2 cellular contexts compared by ENCODE assay signal in the genomic region with DNA sequence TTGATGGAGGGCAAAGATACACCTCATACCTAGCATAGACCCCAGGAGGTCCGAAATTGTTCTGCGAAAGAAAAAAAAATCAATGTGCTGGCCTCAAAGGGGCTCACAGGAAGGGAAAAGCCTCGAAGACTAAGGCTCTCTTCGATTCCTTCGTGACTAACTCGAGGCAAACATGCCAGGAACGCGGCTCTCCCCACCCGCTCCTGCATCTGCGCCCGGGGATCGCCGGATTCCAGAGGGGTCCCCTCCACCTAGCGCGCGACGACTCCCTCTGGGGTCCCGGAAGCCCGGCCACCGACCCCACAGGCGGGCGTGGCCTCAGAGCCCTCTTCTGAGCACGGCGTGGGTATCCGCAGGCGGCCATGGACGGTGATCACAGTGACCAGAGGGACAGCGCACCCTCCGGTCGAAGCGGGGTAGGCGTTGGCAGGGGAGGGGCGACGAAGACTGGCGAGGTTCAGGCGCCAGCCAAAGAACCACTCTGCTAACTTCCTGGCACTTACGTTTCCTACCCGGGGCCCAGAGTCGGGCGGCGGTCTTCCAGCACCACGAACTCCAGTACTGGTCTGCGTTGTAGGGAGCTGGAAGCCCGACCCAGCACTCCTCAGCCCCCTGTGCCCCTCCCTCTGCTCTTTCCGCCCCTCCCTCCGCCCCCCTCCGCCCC.
TF ChIP-seq lines count a peak whose summit lies in the region.

No MANE protein-coding gene starts in this region.

TF ChIP-seq in SK-N-SH treated with all-trans-retinoic acid at 6 μM for 48 hours, 23 proteins besides CTCF, POLR2A, EP300 and RAD21:
- TF ChIP-seq, protein P1, sequence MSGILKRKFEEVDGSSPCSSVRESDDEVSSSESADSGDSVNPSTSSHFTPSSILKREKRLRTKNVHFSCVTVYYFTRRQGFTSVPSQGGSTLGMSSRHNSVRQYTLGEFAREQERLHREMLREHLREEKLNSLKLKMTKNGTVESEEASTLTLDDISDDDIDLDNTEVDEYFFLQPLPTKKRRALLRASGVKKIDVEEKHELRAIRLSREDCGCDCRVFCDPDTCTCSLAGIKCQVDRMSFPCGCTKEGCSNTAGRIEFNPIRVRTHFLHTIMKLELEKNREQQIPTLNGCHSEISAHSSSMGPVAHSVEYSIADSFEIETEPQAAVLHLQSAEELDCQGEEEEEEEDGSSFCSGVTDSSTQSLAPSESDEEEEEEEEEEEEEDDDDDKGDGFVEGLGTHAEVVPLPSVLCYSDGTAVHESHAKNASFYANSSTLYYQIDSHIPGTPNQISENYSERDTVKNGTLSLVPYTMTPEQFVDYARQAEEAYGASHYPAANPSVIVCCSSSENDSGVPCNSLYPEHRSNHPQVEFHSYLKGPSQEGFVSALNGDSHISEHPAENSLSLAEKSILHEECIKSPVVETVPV (CRISPR knock-in tag; IDR thresholded peaks at IDR 0.05), result no peak
- TF ChIP-seq ZFP3 (CRISPR knock-in tag; IDR thresholded peaks at IDR 0.05) (no peak), OSR1 (CRISPR knock-in tag; IDR thresholded peaks at IDR 0.05) (no peak), RARB (CRISPR knock-in tag; IDR thresholded peaks at IDR 0.05) (no peak), CSDC2 (CRISPR knock-in tag; IDR thresholded peaks at IDR 0.05) (no peak), PPARA (CRISPR knock-in tag; IDR thresholded peaks at IDR 0.05; ENCODE audit: borderline replicate concordance) (no peak), ZNF70 (CRISPR knock-in tag; IDR thresholded peaks at IDR 0.05) (no peak), ZFP30 (CRISPR knock-in tag; IDR thresholded peaks at IDR 0.05) (no peak), ARNTL (CRISPR knock-in tag; IDR thresholded peaks at IDR 0.05; ENCODE audit: borderline replicate concordance, low read depth) (no peak), ISL1 (CRISPR knock-in tag; IDR thresholded peaks at IDR 0.05) (no peak), TOX (CRISPR knock-in tag; IDR thresholded peaks at IDR 0.05; ENCODE audit: borderline replicate concordance) (no peak), ZNF565 (CRISPR knock-in tag; conservative IDR thresholded peaks at IDR 0.05; ENCODE audit: low read depth) (no peak)
- TF ChIP-seq, protein P2, sequence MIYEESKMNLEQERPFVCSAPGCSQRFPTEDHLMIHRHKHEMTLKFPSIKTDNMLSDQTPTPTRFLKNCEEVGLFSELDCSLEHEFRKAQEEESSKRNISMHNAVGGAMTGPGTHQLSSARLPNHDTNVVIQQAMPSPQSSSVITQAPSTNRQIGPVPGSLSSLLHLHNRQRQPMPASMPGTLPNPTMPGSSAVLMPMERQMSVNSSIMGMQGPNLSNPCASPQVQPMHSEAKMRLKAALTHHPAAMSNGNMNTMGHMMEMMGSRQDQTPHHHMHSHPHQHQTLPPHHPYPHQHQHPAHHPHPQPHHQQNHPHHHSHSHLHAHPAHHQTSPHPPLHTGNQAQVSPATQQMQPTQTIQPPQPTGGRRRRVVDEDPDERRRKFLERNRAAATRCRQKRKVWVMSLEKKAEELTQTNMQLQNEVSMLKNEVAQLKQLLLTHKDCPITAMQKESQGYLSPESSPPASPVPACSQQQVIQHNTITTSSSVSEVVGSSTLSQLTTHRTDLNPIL (CRISPR knock-in tag; IDR thresholded peaks at IDR 0.05; ENCODE audit: low read depth), result no peak
- TF ChIP-seq, protein P3, sequence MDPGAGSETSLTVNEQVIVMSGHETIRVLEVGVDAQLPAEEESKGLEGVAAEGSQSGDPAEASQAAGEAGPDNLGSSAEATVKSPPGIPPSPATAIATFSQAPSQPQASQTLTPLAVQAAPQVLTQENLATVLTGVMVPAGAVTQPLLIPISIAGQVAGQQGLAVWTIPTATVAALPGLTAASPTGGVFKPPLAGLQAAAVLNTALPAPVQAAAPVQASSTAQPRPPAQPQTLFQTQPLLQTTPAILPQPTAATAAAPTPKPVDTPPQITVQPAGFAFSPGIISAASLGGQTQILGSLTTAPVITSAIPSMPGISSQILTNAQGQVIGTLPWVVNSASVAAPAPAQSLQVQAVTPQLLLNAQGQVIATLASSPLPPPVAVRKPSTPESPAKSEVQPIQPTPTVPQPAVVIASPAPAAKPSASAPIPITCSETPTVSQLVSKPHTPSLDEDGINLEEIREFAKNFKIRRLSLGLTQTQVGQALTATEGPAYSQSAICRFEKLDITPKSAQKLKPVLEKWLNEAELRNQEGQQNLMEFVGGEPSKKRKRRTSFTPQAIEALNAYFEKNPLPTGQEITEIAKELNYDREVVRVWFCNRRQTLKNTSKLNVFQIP (CRISPR knock-in tag; IDR thresholded peaks at IDR 0.05; ENCODE audit: borderline replicate concordance, low read depth), result no peak
- TF ChIP-seq, protein P4, sequence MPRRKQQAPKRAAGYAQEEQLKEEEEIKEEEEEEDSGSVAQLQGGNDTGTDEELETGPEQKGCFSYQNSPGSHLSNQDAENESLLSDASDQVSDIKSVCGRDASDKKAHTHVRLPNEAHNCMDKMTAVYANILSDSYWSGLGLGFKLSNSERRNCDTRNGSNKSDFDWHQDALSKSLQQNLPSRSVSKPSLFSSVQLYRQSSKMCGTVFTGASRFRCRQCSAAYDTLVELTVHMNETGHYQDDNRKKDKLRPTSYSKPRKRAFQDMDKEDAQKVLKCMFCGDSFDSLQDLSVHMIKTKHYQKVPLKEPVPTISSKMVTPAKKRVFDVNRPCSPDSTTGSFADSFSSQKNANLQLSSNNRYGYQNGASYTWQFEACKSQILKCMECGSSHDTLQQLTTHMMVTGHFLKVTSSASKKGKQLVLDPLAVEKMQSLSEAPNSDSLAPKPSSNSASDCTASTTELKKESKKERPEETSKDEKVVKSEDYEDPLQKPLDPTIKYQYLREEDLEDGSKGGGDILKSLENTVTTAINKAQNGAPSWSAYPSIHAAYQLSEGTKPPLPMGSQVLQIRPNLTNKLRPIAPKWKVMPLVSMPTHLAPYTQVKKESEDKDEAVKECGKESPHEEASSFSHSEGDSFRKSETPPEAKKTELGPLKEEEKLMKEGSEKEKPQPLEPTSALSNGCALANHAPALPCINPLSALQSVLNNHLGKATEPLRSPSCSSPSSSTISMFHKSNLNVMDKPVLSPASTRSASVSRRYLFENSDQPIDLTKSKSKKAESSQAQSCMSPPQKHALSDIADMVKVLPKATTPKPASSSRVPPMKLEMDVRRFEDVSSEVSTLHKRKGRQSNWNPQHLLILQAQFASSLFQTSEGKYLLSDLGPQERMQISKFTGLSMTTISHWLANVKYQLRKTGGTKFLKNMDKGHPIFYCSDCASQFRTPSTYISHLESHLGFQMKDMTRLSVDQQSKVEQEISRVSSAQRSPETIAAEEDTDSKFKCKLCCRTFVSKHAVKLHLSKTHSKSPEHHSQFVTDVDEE (CRISPR knock-in tag; IDR thresholded peaks at IDR 0.05), result no peak

TF ChIP-seq in H1, 55 proteins besides CTCF, POLR2A, EP300 and RAD21:
- no peak for TF ChIP-seq RNF2 (IDR thresholded peaks at IDR 0.05; ENCODE audit: borderline replicate concordance, low read depth, low read length, missing control alignments, poor library complexity, severe bottlenecking)
- TF ChIP-seq RBBP5 (IDR thresholded peaks at IDR 0.05; ENCODE audit: borderline replicate concordance, low read depth, low read length), result no peak; the same call in 1 of the 2 replicates
- peak in 1 of 2 experiments; percentile 21; a peak in 2 of 4 replicates for TF ChIP-seq HDAC2 (IDR thresholded peaks at IDR 0.05; ENCODE audit: borderline replicate concordance in 1 of 2, low read depth in 2 of 2, low read length in 2 of 2)
- TF ChIP-seq KDM5A (IDR thresholded peaks at IDR 0.05; ENCODE audit: low read length), result no peak
- peak; percentile 67 for TF ChIP-seq PHF8 (conservative IDR thresholded peaks at IDR 0.05; ENCODE audit: low read depth, low read length)
- peak; percentile 87 for TF ChIP-seq TAF1 (IDR thresholded peaks at IDR 0.05; ENCODE audit: low read depth, low read length)
- TF ChIP-seq JUN (IDR thresholded peaks at IDR 0.05; ENCODE audit: low read depth, low read length), result no peak
- peak; percentile 81 for TF ChIP-seq POLR2AphosphoS5 (IDR thresholded peaks at IDR 0.05; ENCODE audit: low read depth, low read length)
- peak; percentile 82 for TF ChIP-seq YY1 (IDR thresholded peaks at IDR 0.05; ENCODE audit: low read depth, low read length)
- no peak for TF ChIP-seq CTBP2 (IDR thresholded peaks at IDR 0.05; ENCODE audit: borderline replicate concordance, insufficient read depth, insufficient read length, low read length)
- TF ChIP-seq SAP30 (IDR thresholded peaks at IDR 0.05; ENCODE audit: insufficient read depth, insufficient replicate concordance, low read length), result no peak
- TF ChIP-seq TEAD4 (IDR thresholded peaks at IDR 0.05; ENCODE audit: low read depth, low read length), result no peak
- TF ChIP-seq CREB1 (IDR thresholded peaks at IDR 0.05), result no peak
- peak; percentile 91 for TF ChIP-seq KDM4A (IDR thresholded peaks at IDR 0.05; ENCODE audit: low read depth, low read length, severe bottlenecking)
- no peak for TF ChIP-seq BCL11A (IDR thresholded peaks at IDR 0.05; ENCODE audit: low read depth in 2 of 2, low read length in 2 of 2)
- no peak for TF ChIP-seq TCF12 (IDR thresholded peaks at IDR 0.05; ENCODE audit: low read depth, low read length)
- peak; percentile 25 for TF ChIP-seq ASH2L (IDR thresholded peaks at IDR 0.05; ENCODE audit: low read length)
- peak; percentile 49 for TF ChIP-seq TAF7 (optimal IDR thresholded peaks at IDR 0.05; ENCODE audit: borderline replicate concordance, low read depth, low read length)
- no peak for TF ChIP-seq CHD2 (IDR thresholded peaks at IDR 0.05; ENCODE audit: low read length)
- TF ChIP-seq, protein P5, sequence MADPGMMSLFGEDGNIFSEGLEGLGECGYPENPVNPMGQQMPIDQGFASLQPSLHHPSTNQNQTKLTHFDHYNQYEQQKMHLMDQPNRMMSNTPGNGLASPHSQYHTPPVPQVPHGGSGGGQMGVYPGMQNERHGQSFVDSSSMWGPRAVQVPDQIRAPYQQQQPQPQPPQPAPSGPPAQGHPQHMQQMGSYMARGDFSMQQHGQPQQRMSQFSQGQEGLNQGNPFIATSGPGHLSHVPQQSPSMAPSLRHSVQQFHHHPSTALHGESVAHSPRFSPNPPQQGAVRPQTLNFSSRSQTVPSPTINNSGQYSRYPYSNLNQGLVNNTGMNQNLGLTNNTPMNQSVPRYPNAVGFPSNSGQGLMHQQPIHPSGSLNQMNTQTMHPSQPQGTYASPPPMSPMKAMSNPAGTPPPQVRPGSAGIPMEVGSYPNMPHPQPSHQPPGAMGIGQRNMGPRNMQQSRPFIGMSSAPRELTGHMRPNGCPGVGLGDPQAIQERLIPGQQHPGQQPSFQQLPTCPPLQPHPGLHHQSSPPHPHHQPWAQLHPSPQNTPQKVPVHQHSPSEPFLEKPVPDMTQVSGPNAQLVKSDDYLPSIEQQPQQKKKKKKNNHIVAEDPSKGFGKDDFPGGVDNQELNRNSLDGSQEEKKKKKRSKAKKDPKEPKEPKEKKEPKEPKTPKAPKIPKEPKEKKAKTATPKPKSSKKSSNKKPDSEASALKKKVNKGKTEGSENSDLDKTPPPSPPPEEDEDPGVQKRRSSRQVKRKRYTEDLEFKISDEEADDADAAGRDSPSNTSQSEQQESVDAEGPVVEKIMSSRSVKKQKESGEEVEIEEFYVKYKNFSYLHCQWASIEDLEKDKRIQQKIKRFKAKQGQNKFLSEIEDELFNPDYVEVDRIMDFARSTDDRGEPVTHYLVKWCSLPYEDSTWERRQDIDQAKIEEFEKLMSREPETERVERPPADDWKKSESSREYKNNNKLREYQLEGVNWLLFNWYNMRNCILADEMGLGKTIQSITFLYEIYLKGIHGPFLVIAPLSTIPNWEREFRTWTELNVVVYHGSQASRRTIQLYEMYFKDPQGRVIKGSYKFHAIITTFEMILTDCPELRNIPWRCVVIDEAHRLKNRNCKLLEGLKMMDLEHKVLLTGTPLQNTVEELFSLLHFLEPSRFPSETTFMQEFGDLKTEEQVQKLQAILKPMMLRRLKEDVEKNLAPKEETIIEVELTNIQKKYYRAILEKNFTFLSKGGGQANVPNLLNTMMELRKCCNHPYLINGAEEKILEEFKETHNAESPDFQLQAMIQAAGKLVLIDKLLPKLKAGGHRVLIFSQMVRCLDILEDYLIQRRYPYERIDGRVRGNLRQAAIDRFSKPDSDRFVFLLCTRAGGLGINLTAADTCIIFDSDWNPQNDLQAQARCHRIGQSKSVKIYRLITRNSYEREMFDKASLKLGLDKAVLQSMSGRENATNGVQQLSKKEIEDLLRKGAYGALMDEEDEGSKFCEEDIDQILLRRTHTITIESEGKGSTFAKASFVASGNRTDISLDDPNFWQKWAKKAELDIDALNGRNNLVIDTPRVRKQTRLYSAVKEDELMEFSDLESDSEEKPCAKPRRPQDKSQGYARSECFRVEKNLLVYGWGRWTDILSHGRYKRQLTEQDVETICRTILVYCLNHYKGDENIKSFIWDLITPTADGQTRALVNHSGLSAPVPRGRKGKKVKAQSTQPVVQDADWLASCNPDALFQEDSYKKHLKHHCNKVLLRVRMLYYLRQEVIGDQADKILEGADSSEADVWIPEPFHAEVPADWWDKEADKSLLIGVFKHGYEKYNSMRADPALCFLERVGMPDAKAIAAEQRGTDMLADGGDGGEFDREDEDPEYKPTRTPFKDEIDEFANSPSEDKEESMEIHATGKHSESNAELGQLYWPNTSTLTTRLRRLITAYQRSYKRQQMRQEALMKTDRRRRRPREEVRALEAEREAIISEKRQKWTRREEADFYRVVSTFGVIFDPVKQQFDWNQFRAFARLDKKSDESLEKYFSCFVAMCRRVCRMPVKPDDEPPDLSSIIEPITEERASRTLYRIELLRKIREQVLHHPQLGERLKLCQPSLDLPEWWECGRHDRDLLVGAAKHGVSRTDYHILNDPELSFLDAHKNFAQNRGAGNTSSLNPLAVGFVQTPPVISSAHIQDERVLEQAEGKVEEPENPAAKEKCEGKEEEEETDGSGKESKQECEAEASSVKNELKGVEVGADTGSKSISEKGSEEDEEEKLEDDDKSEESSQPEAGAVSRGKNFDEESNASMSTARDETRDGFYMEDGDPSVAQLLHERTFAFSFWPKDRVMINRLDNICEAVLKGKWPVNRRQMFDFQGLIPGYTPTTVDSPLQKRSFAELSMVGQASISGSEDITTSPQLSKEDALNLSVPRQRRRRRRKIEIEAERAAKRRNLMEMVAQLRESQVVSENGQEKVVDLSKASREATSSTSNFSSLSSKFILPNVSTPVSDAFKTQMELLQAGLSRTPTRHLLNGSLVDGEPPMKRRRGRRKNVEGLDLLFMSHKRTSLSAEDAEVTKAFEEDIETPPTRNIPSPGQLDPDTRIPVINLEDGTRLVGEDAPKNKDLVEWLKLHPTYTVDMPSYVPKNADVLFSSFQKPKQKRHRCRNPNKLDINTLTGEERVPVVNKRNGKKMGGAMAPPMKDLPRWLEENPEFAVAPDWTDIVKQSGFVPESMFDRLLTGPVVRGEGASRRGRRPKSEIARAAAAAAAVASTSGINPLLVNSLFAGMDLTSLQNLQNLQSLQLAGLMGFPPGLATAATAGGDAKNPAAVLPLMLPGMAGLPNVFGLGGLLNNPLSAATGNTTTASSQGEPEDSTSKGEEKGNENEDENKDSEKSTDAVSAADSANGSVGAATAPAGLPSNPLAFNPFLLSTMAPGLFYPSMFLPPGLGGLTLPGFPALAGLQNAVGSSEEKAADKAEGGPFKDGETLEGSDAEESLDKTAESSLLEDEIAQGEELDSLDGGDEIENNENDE (IDR thresholded peaks at IDR 0.05; ENCODE audit: insufficient replicate concordance, low read length), result no peak
- no peak for TF ChIP-seq SIRT6 (IDR thresholded peaks at IDR 0.05; ENCODE audit: low read length)
- no peak for TF ChIP-seq SP4 (IDR thresholded peaks at IDR 0.05; ENCODE audit: low read length)
- TF ChIP-seq, protein P6, sequence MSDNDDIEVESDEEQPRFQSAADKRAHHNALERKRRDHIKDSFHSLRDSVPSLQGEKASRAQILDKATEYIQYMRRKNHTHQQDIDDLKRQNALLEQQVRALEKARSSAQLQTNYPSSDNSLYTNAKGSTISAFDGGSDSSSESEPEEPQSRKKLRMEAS (IDR thresholded peaks at IDR 0.05), result no peak
- peak; percentile 43; the same call in 1 of the 2 replicates for TF ChIP-seq BACH1 (IDR thresholded peaks at IDR 0.05; ENCODE audit: low read length)
- TF ChIP-seq, protein P7, sequence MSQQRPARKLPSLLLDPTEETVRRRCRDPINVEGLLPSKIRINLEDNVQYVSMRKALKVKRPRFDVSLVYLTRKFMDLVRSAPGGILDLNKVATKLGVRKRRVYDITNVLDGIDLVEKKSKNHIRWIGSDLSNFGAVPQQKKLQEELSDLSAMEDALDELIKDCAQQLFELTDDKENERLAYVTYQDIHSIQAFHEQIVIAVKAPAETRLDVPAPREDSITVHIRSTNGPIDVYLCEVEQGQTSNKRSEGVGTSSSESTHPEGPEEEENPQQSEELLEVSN (IDR thresholded peaks at IDR 0.05), result peak; percentile 59; the same call in 1 of the 2 replicates
